19 cellular contexts compared by ENCODE assay signal in the genomic region with DNA sequence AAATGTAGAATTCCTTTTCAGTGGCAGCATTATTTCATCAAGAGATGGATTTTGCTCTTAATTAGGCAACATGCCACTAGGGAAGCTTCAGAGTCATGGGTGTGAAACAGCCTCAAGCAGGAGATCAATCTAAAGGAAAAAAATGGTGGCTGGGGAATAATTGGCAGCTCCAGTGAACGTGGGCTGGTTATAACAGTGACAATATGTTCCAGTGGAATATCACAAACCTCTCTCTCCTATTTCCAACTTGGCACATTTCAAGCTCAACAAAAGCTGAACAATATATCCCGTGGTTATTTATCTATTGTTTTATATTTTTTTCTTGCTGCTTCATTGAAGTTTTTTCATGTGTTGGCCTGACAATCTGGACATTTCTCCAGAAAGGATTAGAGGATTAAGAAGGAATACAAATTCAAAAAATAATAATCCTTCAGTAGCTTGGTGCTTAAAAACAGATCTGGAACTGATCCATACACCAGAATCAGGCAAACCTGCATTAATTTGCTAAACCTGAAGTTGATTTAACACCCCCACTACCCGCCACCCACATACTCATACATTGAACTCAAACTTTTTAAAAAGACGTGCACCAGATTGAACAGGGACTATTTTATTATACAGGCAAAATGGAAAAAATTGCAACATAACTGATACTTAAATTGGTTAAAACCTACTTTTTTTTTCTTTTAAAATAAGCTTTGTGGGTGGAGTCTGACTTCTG.
DNase-seq lines count a peak whose midpoint lies in the region; ATAC-seq, FAIRE-seq and TF ChIP-seq lines count a peak whose summit lies in the region.
"Had no signal": no experiment of that assay in that cellular context is flagged by ENCODE, and none has a peak within 500 bp of the region (broad histone marks: within the 10 kb centered on the region; RNA-seq: fewer than 3 reads in every experiment).

No MANE protein-coding gene starts in this region.

- H4K20me1 ChIP-seq in HepG2 (ENCODE audit: insufficient read depth, low read length) = no peaks in the 10 kb centered on the region

- DNase-seq in HepG2 (ENCODE audit: low spot score) (no peak), right lobe of liver (no peak), cerebellum (ENCODE audit: low spot score) (peak; percentile 30), putamen (ENCODE audit: low spot score) (peak; percentile 58), Calu3 (no peak), RWPE1 (ENCODE audit: low spot score) (no peak)
- no peak for DNase-seq in stimulated activated naive CD8-positive, alpha-beta T cell treated with anti-CD3 and anti-CD28 coated beads, Interleukin-15, Interleukin-2, amounts not matched to agents 100 U/mL and 50 U/mL, for 24 hours
- DNase-seq in activated CD4-positive, CD25-positive, alpha-beta regulatory T cell (lab: John Stamatoyannopoulos, UW) = no peak
- DNase-seq: 8988T; BE2C; C1 segment of cervical spinal cord; CD4-positive, CD25-positive, alpha-beta regulatory T cell; CD8-positive, alpha-beta memory T cell; COR-L47; DMS153; DMS79; GF-D8; H9 had no signal

- TF ChIP-seq RAD21 in HepG2 (CRISPR knock-in tag; IDR thresholded peaks at IDR 0.05) = no peak

- H3K36me3 ChIP-seq in HepG2 (replicated peaks in 1 of 2; ENCODE audit: control insufficient read depth in 1 of 2, insufficient read depth in 2 of 2, low read length in 2 of 2) (no peaks in the 10 kb centered on the region), right lobe of liver (no peaks in the 10 kb centered on the region)
- H3K36me3 ChIP-seq: BE2C had no signal

- no peaks in the 10 kb centered on the region for H3K79me2 ChIP-seq in HepG2 (ENCODE audit: insufficient read depth, low read length)

- peak; percentile 4 for FAIRE-seq in HepG2 (lab: Jason Lieb, UNC)
- FAIRE-seq: H1 had no signal

- intact Hi-C loops in HepG2 (cut with micrococcal nuclease; ENCODE audit: unreplicated experiment) = no loop called here
- intact Hi-C loops in right lobe of liver (cut with DNase I) = no loop called here
- intact Hi-C loops in Calu3 (cut with micrococcal nuclease; ENCODE audit: unreplicated experiment) = loop anchor here (5.0 kb wide), 1 partner anchor 114 kb away; no protein-coding TSS in a partner anchor

- H3K9ac ChIP-seq in HepG2 (ENCODE audit: insufficient read depth, low read depth, low read length) = no peak overlapping the region

- TF ChIP-seq CTCF in HepG2 (CRISPR knock-in tag; IDR thresholded peaks at IDR 0.05) (no peak), right lobe of liver (IDR thresholded peaks at IDR 0.05) (no peak), Calu3 (IDR thresholded peaks at IDR 0.05; ENCODE audit: unreplicated experiment) (no peak), RWPE1 (conservative IDR thresholded peaks at IDR 0.05; ENCODE audit: low read depth) (no peak)

- no peaks in the 10 kb centered on the region for H3K36me3 Mint-ChIP-seq in Calu3 (ENCODE audit: insufficient read depth, unreplicated experiment)
- H3K36me3 Mint-ChIP-seq: CD4-positive, CD25-positive, alpha-beta regulatory T cell; CD8-positive, alpha-beta memory T cell had no signal

- WGBS in HepG2 (ENCODE audit: low lambda C conversion rate) = 3% methylated on average over 4 of the region's 4 CpGs
- WGBS in right lobe of liver (ENCODE audit: insufficient coverage, low coverage, low lambda C conversion rate, missing lambda C conversion rate) = 67% methylated on average over 4 of the region's 4 CpGs

- no peak overlapping the region for H3K4me3 ChIP-seq in HepG2 (replicated peaks in 1 of 3; ENCODE audit: insufficient read depth in 1 of 3, low read depth in 2 of 3, low read length in 3 of 3)
- no peak overlapping the region for H3K4me3 ChIP-seq in right lobe of liver

- no peak overlapping the region for H3K4me3 Mint-ChIP-seq in Calu3 (ENCODE audit: low read depth, unreplicated experiment)
- H3K4me3 Mint-ChIP-seq: CD4-positive, CD25-positive, alpha-beta regulatory T cell; CD8-positive, alpha-beta memory T cell; H9 had no signal

- CTCF ChIA-PET in HepG2 (lab: Yijun Ruan, JAX; ENCODE audit: low intra/inter-chr PET ratio, low total read pairs) = no interaction called here
- CTCF ChIA-PET in Calu3 (lab: Charles Lee) = no interaction called here
- CTCF ChIA-PET in RWPE1 (lab: Yijun Ruan, JAX) = interaction anchor here (0.5 to 0.7 kb wide), 2 partner anchors 204 to 1942 kb away, joined by 3 to 4 read pairs; no protein-coding TSS in a partner anchor

- H3K9me3 Mint-ChIP-seq in Calu3 (ENCODE audit: low read depth, unreplicated experiment) = no peaks in the 10 kb centered on the region
- H3K9me3 Mint-ChIP-seq: H9 had no signal

- H3K27me3 Mint-ChIP-seq in Calu3 (ENCODE audit: unreplicated experiment) = peaks cover 6% of the 10 kb centered on the region

- in situ Hi-C loops in HepG2 (cut with HindIII; ENCODE audit: extremely low pct_ligation_motif_present, low pct_unique_long_range_greater_than_20kb) = no loop called here

- no peaks in the 10 kb centered on the region for H3K4me1 ChIP-seq in HepG2 (ENCODE audit: insufficient read depth, low read length)
- no peaks in the 10 kb centered on the region for H3K4me1 ChIP-seq in right lobe of liver
- H3K4me1 ChIP-seq: BE2C had no signal

- POLR2A ChIA-PET in HepG2 (lab: Yijun Ruan, JAX) (no interaction called here), RWPE1 (lab: Yijun Ruan, JAX; ENCODE audit: low non-redundant PET) (interaction anchor here (0.5 kb wide), 1 partner anchor 747 kb away, joined by 3 read pairs; the partner anchor contains the start of gene MEIS1)

- H3K27me3 ChIP-seq in HepG2 (ENCODE audit: control insufficient read depth in 1 of 2, insufficient read depth in 2 of 2, low read length in 2 of 2) (peaks cover 0 to 20% of the 10 kb centered on the region in 2 experiments; a peak in 3 of 5 replicates), right lobe of liver (no peaks in the 10 kb centered on the region)
- H3K27me3 ChIP-seq: BE2C had no signal

- H3K9me3 ChIP-seq in HepG2 (ENCODE audit: low read length) = no peaks in the 10 kb centered on the region
- H3K9me3 ChIP-seq in right lobe of liver = no peaks in the 10 kb centered on the region
- H3K9me3 ChIP-seq: BE2C had no signal

- ATAC-seq in HepG2 (no peak), right lobe of liver (no peak)
- ATAC-seq in stimulated activated naive CD8-positive, alpha-beta T cell treated with anti-CD3 and anti-CD28 coated beads, Interleukin-15, Interleukin-2, amounts not matched to agents 100 U/mL and 50 U/mL, for 24 hours = no peak

- H3K27ac Mint-ChIP-seq in Calu3 (ENCODE audit: unreplicated experiment) = no peak overlapping the region
- H3K27ac Mint-ChIP-seq: CD4-positive, CD25-positive, alpha-beta regulatory T cell; H9 had no signal

- no peak overlapping the region for H3K4me2 ChIP-seq in HepG2 (ENCODE audit: low read depth, low read length)

- no peaks in the 10 kb centered on the region for H3K4me1 Mint-ChIP-seq in Calu3 (ENCODE audit: low read depth, unreplicated experiment)
- H3K4me1 Mint-ChIP-seq: CD4-positive, CD25-positive, alpha-beta regulatory T cell; CD8-positive, alpha-beta memory T cell; H9 had no signal

- TF ChIP-seq EP300 in HepG2 (IDR thresholded peaks at IDR 0.05; ENCODE audit: low read depth in 2 of 2, low read length in 2 of 2) = no peak
- no peak for TF ChIP-seq EP300 in HepG2 (CRISPR knock-in tag; IDR thresholded peaks at IDR 0.05; ENCODE audit: borderline replicate concordance)

- TF ChIP-seq POLR2A in HepG2 (IDR thresholded peaks at IDR 0.05; ENCODE audit: insufficient read depth in 1 of 2, low read depth in 2 of 2, low read length in 2 of 2) (no peak), right lobe of liver (IDR thresholded peaks at IDR 0.05) (no peak)

- BruUV-seq in HepG2 (replicated peaks; lab: Mats Ljungman, UMichigan) (no TSS peak), Calu3 (replicated peaks; lab: Mats Ljungman, UMichigan) (no TSS peak)

- H2AFZ ChIP-seq in HepG2 (ENCODE audit: low read length) = no peak overlapping the region

- H3K27ac ChIP-seq in HepG2 (ENCODE audit: extremely low read length, insufficient read depth, low read length) (no peak overlapping the region), right lobe of liver (no peak overlapping the region), RWPE1 (no peak overlapping the region)

TF ChIP-seq in HepG2, 621 proteins besides CTCF, POLR2A, EP300 and RAD21:
- no peak for TF ChIP-seq MZF1 (CRISPR knock-in tag; IDR thresholded peaks at IDR 0.05; ENCODE audit: borderline replicate concordance)
- TF ChIP-seq ZNF17 (CRISPR knock-in tag; IDR thresholded peaks at IDR 0.05) = no peak

Comparison
In these comparisons a context has a peak if more than half of its experiments do, and no peak if none do; other contexts are left out.
1. DNase-seq: peak in cerebellum (single experiment) and putamen (single experiment); none in HepG2 (single experiment), right lobe of liver (0 of 3), stimulated activated naive CD8-positive, alpha-beta T cell treated with anti-CD3 and anti-CD28 coated beads, Interleukin-15, Interleukin-2, amounts not matched to agents 100 U/mL and 50 U/mL, for 24 hours (single experiment), Calu3 (single experiment), activated CD4-positive, CD25-positive, alpha-beta regulatory T cell (0 of 4) and RWPE1 (single experiment).